In genomic region chr11:109298865-109299264, GRCh38 we compare ENCODE assay signal across 20 cellular contexts.
DNase-seq lines count a peak whose midpoint lies in the region; ATAC-seq and TF ChIP-seq lines count a peak whose summit lies in the region.
"Had no signal": no experiment of that assay in that cellular context is flagged by ENCODE, and none has a peak within 500 bp of the region (broad histone marks: within the 10 kb centered on the region; RNA-seq: fewer than 3 reads in every experiment).

No MANE protein-coding gene starts in this region.

- no peak for TF ChIP-seq CTCF in AG09309 (IDR thresholded peaks at IDR 0.05; ENCODE audit: control insufficient read depth, insufficient read depth, low read depth, low read length, missing control alignments)
- no peak for TF ChIP-seq CTCF in fibroblast of mammary gland (conservative IDR thresholded peaks at IDR 0.05; ENCODE audit: control insufficient read depth, insufficient read depth, low read depth, low read length)

- no peak overlapping the region for H3K4me3 ChIP-seq in AG09309 (ENCODE audit: control insufficient read depth, low read depth, low read length)
- no peak overlapping the region for H3K4me3 ChIP-seq in fibroblast of mammary gland (ENCODE audit: control insufficient read depth, low read depth, low read length)
- H3K4me3 ChIP-seq: BLaER1 had no signal

- ATAC-seq in HG03039 (IDR thresholded peaks at IDR 0.05; ENCODE audit: unreplicated experiment) (no peak), GM21723 (IDR thresholded peaks at IDR 0.05; ENCODE audit: unreplicated experiment) (no peak), HG03521 (IDR thresholded peaks at IDR 0.05; ENCODE audit: unreplicated experiment) (no peak)
- ATAC-seq: CD8-positive, alpha-beta T cell; HepG2 had no signal

- DNase-seq in AG09309 (ENCODE audit: low read depth) (peak; percentile 18), EH (ENCODE audit: low read depth) (peak; percentile 1), OCI-M1 (lab: John Stamatoyannopoulos, UW) (peak; percentile 80), fibroblast of mammary gland (ENCODE audit: low read depth) (peak; percentile 30), NCI-H1417 treated with DMSO at 0.1 percent for 48 hours (lab: John Stamatoyannopoulos, UW) (no peak)
- DNase-seq: CD8-positive, alpha-beta T cell; DND-41; GF-D8; H9; KG1; NCI-H1436 treated with DMSO at 0.1 percent for 48 hours; NCI-H2029 treated with DMSO at 0.1 percent for 48 hours; NCI-H226; NCI-H526 treated with DMSO at 0.1 percent for 48 hours; T-helper 1 cell had no signal
